ENCODE assay signal across 1 cellular context in the genomic region with DNA sequence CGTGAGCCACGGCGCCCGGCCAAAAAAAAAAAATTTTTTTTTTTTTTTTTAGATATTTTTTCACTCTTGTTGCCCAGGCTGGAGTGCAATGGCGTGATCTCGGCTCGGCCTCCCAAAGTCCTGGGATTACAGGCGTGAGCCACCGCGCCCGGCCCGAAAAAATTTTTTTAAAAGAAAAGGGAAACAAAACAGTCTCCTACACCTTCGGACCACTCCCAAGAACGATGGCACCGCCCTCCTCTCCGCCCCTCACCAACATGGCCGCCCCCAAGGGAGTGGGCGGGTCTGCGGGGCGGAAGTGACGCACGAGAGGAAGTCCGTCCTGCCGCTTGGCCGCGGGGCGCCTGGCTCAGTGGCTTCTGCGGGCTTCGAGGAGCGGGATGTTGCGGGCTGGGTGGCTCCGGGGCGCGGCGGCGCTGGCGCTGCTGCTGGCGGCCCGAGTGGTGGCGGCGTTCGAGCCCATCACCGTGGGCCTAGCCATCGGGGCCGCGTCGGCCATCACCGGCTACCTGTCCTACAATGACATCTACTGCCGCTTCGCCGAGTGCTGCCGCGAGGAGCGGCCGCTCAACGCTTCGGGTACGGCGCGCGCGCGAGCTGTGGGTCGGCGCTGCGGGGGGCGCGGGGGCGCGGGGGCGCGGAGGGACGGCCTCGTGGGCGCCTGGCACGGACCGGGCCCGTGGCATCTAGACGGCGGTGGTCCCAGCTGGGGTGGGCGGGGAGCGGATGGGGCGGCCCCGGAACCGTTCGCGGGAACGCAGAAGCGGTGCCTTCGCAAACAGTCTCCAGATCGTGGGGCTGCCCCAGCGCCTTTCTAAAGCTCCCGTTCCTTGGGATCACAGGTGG.
TF ChIP-seq lines count a peak whose summit lies in the region.

A gene with protein sequence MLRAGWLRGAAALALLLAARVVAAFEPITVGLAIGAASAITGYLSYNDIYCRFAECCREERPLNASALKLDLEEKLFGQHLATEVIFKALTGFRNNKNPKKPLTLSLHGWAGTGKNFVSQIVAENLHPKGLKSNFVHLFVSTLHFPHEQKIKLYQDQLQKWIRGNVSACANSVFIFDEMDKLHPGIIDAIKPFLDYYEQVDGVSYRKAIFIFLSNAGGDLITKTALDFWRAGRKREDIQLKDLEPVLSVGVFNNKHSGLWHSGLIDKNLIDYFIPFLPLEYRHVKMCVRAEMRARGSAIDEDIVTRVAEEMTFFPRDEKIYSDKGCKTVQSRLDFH (plus strand): TSS at position 352 of the 846 bp plus-strand sequence. CDS start 29 bp downstream, at position 381.

TF ChIP-seq in GM23338, 12 proteins besides CTCF, POLR2A, EP300 and RAD21:
- TF ChIP-seq EZH2phosphoT487 (IDR thresholded peaks at IDR 0.05; ENCODE audit: unreplicated experiment) (no peak), ZNF462 (CRISPR knock-in tag; IDR thresholded peaks at IDR 0.05) (no peak), STAT1 (IDR thresholded peaks at IDR 0.05; ENCODE audit: unreplicated experiment) (no peak), CREB1 (CRISPR knock-in tag; IDR thresholded peaks at IDR 0.05; ENCODE audit: low read depth) (peak; percentile 93), ZNF114 (CRISPR knock-in tag; IDR thresholded peaks at IDR 0.05) (no peak), POLR2AphosphoS5 (IDR thresholded peaks at IDR 0.05; ENCODE audit: low read depth) (peak; percentile 96), NANOG (IDR thresholded peaks at IDR 0.05; ENCODE audit: borderline replicate concordance) (no peak), REST (IDR thresholded peaks at IDR 0.05; ENCODE audit: unreplicated experiment) (no peak), JUNB (IDR thresholded peaks at IDR 0.05; ENCODE audit: unreplicated experiment) (no peak), ZNF331 (CRISPR knock-in tag; IDR thresholded peaks at IDR 0.05; ENCODE audit: low read depth) (no peak), EZH2 (IDR thresholded peaks at IDR 0.05; ENCODE audit: low read depth, unreplicated experiment) (no peak)
- TF ChIP-seq, protein P1, sequence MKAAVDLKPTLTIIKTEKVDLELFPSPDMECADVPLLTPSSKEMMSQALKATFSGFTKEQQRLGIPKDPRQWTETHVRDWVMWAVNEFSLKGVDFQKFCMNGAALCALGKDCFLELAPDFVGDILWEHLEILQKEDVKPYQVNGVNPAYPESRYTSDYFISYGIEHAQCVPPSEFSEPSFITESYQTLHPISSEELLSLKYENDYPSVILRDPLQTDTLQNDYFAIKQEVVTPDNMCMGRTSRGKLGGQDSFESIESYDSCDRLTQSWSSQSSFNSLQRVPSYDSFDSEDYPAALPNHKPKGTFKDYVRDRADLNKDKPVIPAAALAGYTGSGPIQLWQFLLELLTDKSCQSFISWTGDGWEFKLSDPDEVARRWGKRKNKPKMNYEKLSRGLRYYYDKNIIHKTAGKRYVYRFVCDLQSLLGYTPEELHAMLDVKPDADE (IDR thresholded peaks at IDR 0.05) = peak; percentile 86
